In the genomic region with DNA sequence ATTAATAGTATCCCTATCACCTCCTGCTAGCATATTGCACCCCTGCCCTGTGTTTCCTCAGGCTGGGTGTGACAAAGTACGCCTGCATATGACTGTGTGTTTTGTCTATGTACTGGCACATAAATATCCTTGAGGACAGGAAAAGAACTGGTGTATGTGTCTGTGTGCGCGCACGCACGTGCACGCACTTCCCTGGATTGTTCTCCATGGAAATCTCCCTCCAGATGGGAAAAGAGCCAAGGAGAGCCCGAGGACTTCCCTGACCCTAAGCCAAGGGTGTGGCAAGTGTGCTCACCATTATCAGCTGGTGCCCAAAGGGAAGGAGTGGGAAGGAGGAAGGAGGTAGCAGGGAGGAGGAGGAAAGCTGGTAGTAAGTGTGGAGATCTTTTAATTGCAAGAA, we compare ENCODE assay signal across 1 cellular context.
TF ChIP-seq lines count a peak whose summit lies in the region.

No MANE protein-coding gene starts in this region.

TF ChIP-seq in HepG2, 621 proteins besides CTCF, POLR2A, EP300 and RAD21 (continued from another document):
- TF ChIP-seq RERE (CRISPR knock-in tag; IDR thresholded peaks at IDR 0.05; ENCODE audit: low read depth), result no peak
- TF ChIP-seq BRF2 (CRISPR knock-in tag; IDR thresholded peaks at IDR 0.05), result no peak
- no peak for TF ChIP-seq ZNF225 (CRISPR knock-in tag; IDR thresholded peaks at IDR 0.05)
- no peak for TF ChIP-seq ZSCAN21 (CRISPR knock-in tag; IDR thresholded peaks at IDR 0.05; ENCODE audit: borderline replicate concordance)
